In the genomic region with DNA sequence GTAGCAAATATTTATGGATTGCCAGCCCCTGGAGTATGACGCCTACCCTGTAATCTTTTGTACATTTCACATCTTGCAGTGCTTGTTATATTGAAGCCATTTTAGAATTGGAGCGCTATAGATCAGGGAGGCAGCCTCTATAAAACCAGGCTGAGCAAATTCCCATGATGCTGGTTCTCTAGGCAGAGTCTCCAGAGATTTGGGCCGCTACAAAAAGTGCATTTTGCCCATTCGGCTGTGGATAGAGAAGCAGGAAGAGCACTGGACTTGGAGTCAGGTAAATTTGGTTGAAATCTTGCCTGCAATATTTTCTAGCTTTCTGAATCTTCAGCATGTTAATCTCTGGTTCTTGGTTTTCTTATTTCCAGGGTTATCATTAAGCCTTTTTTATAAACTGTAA, we compare ENCODE assay signal across 9 cellular contexts. TPM values are rescaled to one million over a fixed set of nuclear protein-coding genes. Genes with fewer than 3 reads are reported as not detected.
DNase-seq lines count a peak whose midpoint lies in the region; ATAC-seq and TF ChIP-seq lines count a peak whose summit lies in the region.
"Had no signal": no experiment of that assay in that cellular context is flagged by ENCODE, and none has a peak within 500 bp of the region (broad histone marks: within the 10 kb centered on the region; RNA-seq: fewer than 3 reads in every experiment).

No MANE protein-coding gene starts in this region.

- H3K4me3 Mint-ChIP-seq in naive thymus-derived CD4-positive, alpha-beta T cell: peak overlapping the region; percentile 83 to 98 (median 97)

- peaks cover 44 to 84% (median 78%) of the 10 kb centered on the region in 7 donors for H3K4me1 Mint-ChIP-seq in naive thymus-derived CD4-positive, alpha-beta T cell

- H3K4me1 ChIP-seq in KMS-11 (ENCODE audit: low read depth, poor library complexity, severe bottlenecking): peaks cover 52% of the 10 kb centered on the region
- peaks cover 50 to 57% of the 10 kb centered on the region in 2 donors for H3K4me1 ChIP-seq in naive thymus-derived CD4-positive, alpha-beta T cell (ENCODE audit: control insufficient read depth in 2 of 2, insufficient read depth in 2 of 2, low read length in 2 of 2)

- H3K36me3 ChIP-seq in BJ (ENCODE audit: control insufficient read depth, insufficient read depth, low read length): no peaks in the 10 kb centered on the region; the same call in 1 of the 2 replicates
- H3K36me3 ChIP-seq in KMS-11 (ENCODE audit: insufficient read depth): no peaks in the 10 kb centered on the region
- H3K36me3 ChIP-seq in naive thymus-derived CD4-positive, alpha-beta T cell (ENCODE audit: control insufficient read depth in 2 of 3, insufficient read depth in 3 of 3, low read length in 3 of 3): peaks cover 0 to 12% (median 0%) of the 10 kb centered on the region in 3 experiments

- H3K9me3 ChIP-seq in naive thymus-derived CD4-positive, alpha-beta T cell (ENCODE audit: control insufficient read depth in 2 of 3, low read length in 3 of 3): no peaks in the 10 kb centered on the region

- CTCF ChIA-PET in BJ (lab: Yijun Ruan, JAX): interaction anchor here (1.0 to 1.8 kb wide), 3 partner anchors 9 to 55 kb away, joined by 3 to 11 read pairs (median 6); no protein-coding TSS in a partner anchor
- CTCF ChIA-PET in naive thymus-derived CD4-positive, alpha-beta T cell (lab: Charles Lee): interaction anchor here (0.9 to 1.9 kb wide), 6 partner anchors 8 to 83 kb away, joined by 3 to 8 read pairs (median 4); a partner anchor contains a TSS

- DNase-seq in BJ (ENCODE audit: low read depth) (no peak), cardiac fibroblast (ENCODE audit: low read depth in 2 of 2) (no peak), iPS-NIHi11 (ENCODE audit: low spot score) (no peak), posterior cingulate gyrus (no peak)
- DNase-seq in naive thymus-derived CD4-positive, alpha-beta T cell: no peak
- no peak for DNase-seq in effector CD4-positive, alpha-beta T cell
- DNase-seq: retina had no signal

- no peaks in the 10 kb centered on the region for H3K9me3 Mint-ChIP-seq in naive thymus-derived CD4-positive, alpha-beta T cell

- ATAC-seq in naive thymus-derived CD4-positive, alpha-beta T cell: no peak
- no peak for ATAC-seq in HG02759 (IDR thresholded peaks at IDR 0.05; ENCODE audit: unreplicated experiment)

- no peaks in the 10 kb centered on the region; the same call in 1 of the 2 replicates for H3K27me3 ChIP-seq in BJ (ENCODE audit: control insufficient read depth, insufficient read depth, low read length)
- no peaks in the 10 kb centered on the region for H3K27me3 ChIP-seq in KMS-11 (ENCODE audit: insufficient read depth, low read depth)
- H3K27me3 ChIP-seq in naive thymus-derived CD4-positive, alpha-beta T cell (ENCODE audit: control insufficient read depth in 2 of 2, insufficient read depth in 2 of 2, low read length in 2 of 2): no peaks in the 10 kb centered on the region

- H3K4me3 ChIP-seq in BJ (ENCODE audit: low read depth, low read length): peak overlapping the region; percentile 76
- no peak overlapping the region for H3K4me3 ChIP-seq in KMS-11 (IDR thresholded peaks at IDR 0.05; ENCODE audit: insufficient read depth, low read depth, low read length)
- H3K4me3 ChIP-seq in cardiac fibroblast (replicated peaks in 1 of 2; ENCODE audit: low read depth in 2 of 2, low read length in 2 of 2): peak overlapping the region; percentile 88 to 92
- H3K4me3 ChIP-seq in naive thymus-derived CD4-positive, alpha-beta T cell (ENCODE audit: low read length): peak overlapping the region; percentile 87

- no peaks in the 10 kb centered on the region for H3K27me3 Mint-ChIP-seq in naive thymus-derived CD4-positive, alpha-beta T cell

- intact Hi-C loops in naive thymus-derived CD4-positive, alpha-beta T cell (cut with micrococcal nuclease): loop anchor here (2.0 to 10.0 kb wide), 9 partner anchors 79 to 1797 kb away; a partner anchor contains a TSS
- intact Hi-C loops in posterior cingulate gyrus (cut with DNase I): no loop called here

- TF ChIP-seq CTCF in BJ (IDR thresholded peaks at IDR 0.05; ENCODE audit: insufficient read depth, low read depth, low read length): no peak
- no peak for TF ChIP-seq CTCF in KMS-11 (conservative IDR thresholded peaks at IDR 0.05; ENCODE audit: low read depth, low read length)
- TF ChIP-seq CTCF in cardiac fibroblast (IDR thresholded peaks at IDR 0.05; ENCODE audit: low read depth, low read length): no peak

- no peak overlapping the region for H3K27ac ChIP-seq in KMS-11
- H3K27ac ChIP-seq in naive thymus-derived CD4-positive, alpha-beta T cell (ENCODE audit: low read depth, low read length): peak overlapping the region; percentile 96

- no peak overlapping the region for H2AFZ ChIP-seq in KMS-11 (ENCODE audit: low read depth)

- peak overlapping the region; percentile 93 for H3K4me2 ChIP-seq in KMS-11

- peaks cover 39% of the 10 kb centered on the region for H4K20me1 ChIP-seq in KMS-11 (ENCODE audit: insufficient read depth)

- H3K36me3 Mint-ChIP-seq in naive thymus-derived CD4-positive, alpha-beta T cell: peaks cover 0 to 21% (median 0%) of the 10 kb centered on the region in 5 donors

- H3K79me2 ChIP-seq in KMS-11 (ENCODE audit: insufficient read depth, low read depth): peaks cover 69% of the 10 kb centered on the region

- no peak overlapping the region for H3K9ac ChIP-seq in KMS-11

- peak overlapping the region; percentile 89 to 98 (median 94) for H3K27ac Mint-ChIP-seq in naive thymus-derived CD4-positive, alpha-beta T cell

- POLR2A ChIA-PET in BJ (lab: Charles Lee): no interaction called here
- POLR2A ChIA-PET in naive thymus-derived CD4-positive, alpha-beta T cell (lab: Charles Lee): interaction anchor here (0.5 to 2.4 kb wide), 8 partner anchors 11 to 238 kb away, joined by 3 to 10 read pairs (median 4); a partner anchor contains a TSS

RNA-seq across cellular contexts. Expression of a gene that starts 2.0 kb away (rescaled TPM):
- 60.5 and 114 TPM in 2 replicates for polyA plus RNA-seq in BJ (2011; rRNA removed)
- 33.2 and 49.9 TPM in 2 replicates for polyA minus RNA-seq in BJ (2011; rRNA and poly(A)+ RNA removed)
- total RNA-seq in naive thymus-derived CD4-positive, alpha-beta T cell: 100 to 1,000 TPM; 135 to 262 (median 203) TPM
- polyA plus RNA-seq in naive thymus-derived CD4-positive, alpha-beta T cell: 100 to 1,000 TPM; 464 to 552 TPM

RNA-seq across cellular contexts. Expression of a gene that starts 22.4 kb away (rescaled TPM):
- polyA plus RNA-seq in BJ (2011; rRNA removed): 40.5 and 55.0 TPM in 2 replicates
- polyA minus RNA-seq in BJ (2011; rRNA and poly(A)+ RNA removed): 11.0 and 12.1 TPM in 2 replicates
- total RNA-seq in naive thymus-derived CD4-positive, alpha-beta T cell: 10 to 100 TPM; 34.0 to 71.7 (median 59.0) TPM
- 1 to 10 TPM; 1.3 to 1.8 TPM for polyA plus RNA-seq in naive thymus-derived CD4-positive, alpha-beta T cell

Comparison
In these comparisons a context has a peak if more than half of its experiments do, and no peak if none do; other contexts are left out.
1. RNA of a gene that starts 22.4 kb away (polyA plus RNA-seq): 40.5 to 55.0 TPM in BJ; 1.3 to 1.8 TPM in naive thymus-derived CD4-positive, alpha-beta T cell; every median in the first group is over 10 times any median in the second.